ENCODE assay signal across 8 cellular contexts in the genomic region with DNA sequence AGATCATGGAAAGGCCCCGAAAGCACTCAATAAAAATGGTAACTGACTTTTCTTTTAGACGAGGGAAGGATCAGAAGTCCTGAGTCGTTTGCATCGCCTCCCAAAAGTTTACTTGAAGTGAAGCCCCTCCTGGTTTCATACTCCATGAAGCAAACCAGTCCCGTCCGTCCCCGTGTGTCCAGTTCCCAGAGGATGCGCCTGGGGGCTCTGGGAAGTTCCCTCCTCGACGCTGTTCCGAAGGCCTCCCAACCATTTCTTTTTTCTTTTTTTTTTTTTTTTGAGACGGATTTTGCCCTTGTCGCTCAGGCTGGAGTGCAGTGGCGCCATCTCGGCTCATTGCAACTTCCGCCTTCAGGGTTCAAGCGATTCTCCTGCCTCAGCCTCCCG. TPM values are rescaled to one million over a fixed set of nuclear protein-coding genes. Genes with fewer than 3 reads are reported as not detected.
A peak's percentile ranks its signal among the peaks of the same experiment; 100 is the strongest.
DNase-seq lines count a peak whose midpoint lies in the region; ATAC-seq and TF ChIP-seq lines count a peak whose summit lies in the region.

No MANE protein-coding gene starts in this region.

- no peaks in the 10 kb centered on the region for H3K9me3 Mint-ChIP-seq in activated CD4-positive, alpha-beta memory T cell treated with anti-CD3 and anti-CD28 coated beads for 36 hours

- H3K27me3 Mint-ChIP-seq in activated CD4-positive, alpha-beta memory T cell treated with anti-CD3 and anti-CD28 coated beads for 36 hours = no peaks in the 10 kb centered on the region

- peaks cover 0 to 36% (median 13%) of the 10 kb centered on the region in 9 donors for H3K4me1 ChIP-seq in heart right ventricle
- peaks cover 0 to 21% (median 14%) of the 10 kb centered on the region in 4 donors for H3K4me1 ChIP-seq in sigmoid colon

- H3K36me3 Mint-ChIP-seq in activated CD4-positive, alpha-beta memory T cell treated with anti-CD3 and anti-CD28 coated beads for 36 hours = peaks cover 8% of the 10 kb centered on the region

- peak overlapping the region; percentile 88 for H3K4me3 Mint-ChIP-seq in activated CD4-positive, alpha-beta memory T cell treated with anti-CD3 and anti-CD28 coated beads for 36 hours

- POLR2A ChIA-PET in activated CD4-positive, alpha-beta memory T cell treated with anti-CD3 and anti-CD28 coated beads for 36 hours (lab: Charles Lee) = interaction anchor here (0.6 to 2.1 kb wide), 7 partner anchors 8 to 150 kb away, joined by 3 to 23 read pairs (median 3); partner anchors contain the start of genes LSM10, MRPS15 and STK40

- H3K36me3 ChIP-seq in heart right ventricle = peaks cover 0 to 20% (median 15%) of the 10 kb centered on the region in 9 donors
- peaks cover 8 to 20% (median 12%) of the 10 kb centered on the region in 4 donors for H3K36me3 ChIP-seq in sigmoid colon

- peak overlapping the region; percentile 90 to 99 (median 95) for H3K27ac ChIP-seq in heart right ventricle
- peak overlapping the region; percentile 93 to 97 (median 96) for H3K27ac ChIP-seq in sigmoid colon

- peak overlapping the region; percentile 79 for H3K27ac Mint-ChIP-seq in activated CD4-positive, alpha-beta memory T cell treated with anti-CD3 and anti-CD28 coated beads for 36 hours

- CTCF ChIA-PET in activated CD4-positive, alpha-beta memory T cell treated with anti-CD3 and anti-CD28 coated beads for 36 hours (lab: Charles Lee) = interaction anchor here (0.7 to 1.4 kb wide), 4 partner anchors 50 to 302 kb away, joined by 3 read pairs; partner anchors contain the start of gene TRAPPC3

- TF ChIP-seq CTCF in GM12865 (IDR thresholded peaks at IDR 0.05; ENCODE audit: insufficient read depth, low read depth, low read length, missing control alignments) (no peak), heart right ventricle (IDR thresholded peaks at IDR 0.05) (no peak), sigmoid colon (IDR thresholded peaks at IDR 0.05) (no peak)

- TF ChIP-seq POLR2A in sigmoid colon (IDR thresholded peaks at IDR 0.05) = no peak

- H3K4me3 ChIP-seq in GM12865 (ENCODE audit: low read depth, low read length) (peak overlapping the region; percentile 59), heart right ventricle (peak overlapping the region; percentile 45 to 83 (median 67)), sigmoid colon (peak overlapping the region; percentile 56 to 80 (median 61))

- H3K27me3 ChIP-seq in heart right ventricle (no peaks in the 10 kb centered on the region), sigmoid colon (no peaks in the 10 kb centered on the region)

- intact Hi-C loops in activated CD4-positive, alpha-beta memory T cell treated with anti-CD3 and anti-CD28 coated beads for 36 hours (cut with micrococcal nuclease) = loop anchor here (1.0 to 5.0 kb wide), 3 partner anchors 8 to 229 kb away; partner anchors contain the start of genes MRPS15 and THRAP3
- intact Hi-C loops in heart right ventricle (cut with DNase I) = no loop called here
- intact Hi-C loops in sigmoid colon (cut with DNase I) = no loop called here

- WGBS in heart right ventricle, 2 donors = 28 to 31% methylated on average over 18 of the region's 18 CpGs
- 36 to 43% methylated on average over 18 of the region's 18 CpGs for WGBS in sigmoid colon, 2 donors

- TF ChIP-seq EP300 in sigmoid colon (IDR thresholded peaks at IDR 0.05) = no peak

- peaks cover 14% of the 10 kb centered on the region for H3K4me1 Mint-ChIP-seq in activated CD4-positive, alpha-beta memory T cell treated with anti-CD3 and anti-CD28 coated beads for 36 hours (ENCODE audit: low read depth)

- no peak for DNase-seq in GM12865 (ENCODE audit: low read depth)
- no peak for DNase-seq in activated CD4-positive, alpha-beta memory T cell treated with anti-CD3 and anti-CD28 coated beads for 36 hours
- no peak for DNase-seq in heart right ventricle
- DNase-seq in sigmoid colon = no peak
- no peak for DNase-seq in NK-92 treated with Interleukin-12 subunit alpha and Interleukin-12 subunit beta, amount 100 ng/mL, for 24 hours (lab: John Stamatoyannopoulos, UW)
- DNase-seq in ureter (ENCODE audit: low spot score) = no peak
- no peak for DNase-seq in NCI-H1694 (lab: John Stamatoyannopoulos, UW)
- no peak for DNase-seq in NCI-H187 (lab: John Stamatoyannopoulos, UW)

- H3K9me3 ChIP-seq in heart right ventricle (no peaks in the 10 kb centered on the region), sigmoid colon (no peaks in the 10 kb centered on the region)

- peak in 7 of 8 donors; percentile 2 to 35 (median 11) for ATAC-seq in heart right ventricle

RNA-seq across cellular contexts. Expression of gene OSCP1, which starts 0.7 kb away (rescaled TPM):
- total RNA-seq in activated CD4-positive, alpha-beta memory T cell treated with anti-CD3 and anti-CD28 coated beads for 36 hours = 1 to 10 TPM; 1.8 to 2.7 TPM
- total RNA-seq in heart right ventricle = 1 to 10 TPM; 5.3 to 9.6 (median 7.7) TPM
- polyA plus RNA-seq in heart right ventricle = 1 to 10 TPM; 2.1 to 9.2 TPM
- 10 to 100 TPM; 10.2 to 15.3 (median 10.7) TPM for total RNA-seq in sigmoid colon
- polyA plus RNA-seq in sigmoid colon = 1 to 10 TPM in 2 of 3 donors, not detected in 1; 1.8 to 3.7 TPM
- 13.4 TPM for total RNA-seq in ureter

RNA-seq across cellular contexts. Expression of gene MRPS15, which starts 13.3 kb away (rescaled TPM):
- 100 to 1,000 TPM; 113 to 115 TPM for total RNA-seq in activated CD4-positive, alpha-beta memory T cell treated with anti-CD3 and anti-CD28 coated beads for 36 hours
- 100 to 1,000 TPM in 6 of 10 donors, 10 to 100 TPM in 4; 86.1 to 118 (median 104) TPM for total RNA-seq in heart right ventricle
- 100 to 1,000 TPM; 162 to 505 TPM for polyA plus RNA-seq in heart right ventricle
- 100 to 1,000 TPM in 1 of 4 donors, 10 to 100 TPM in 3; 70.3 to 115 (median 79.0) TPM for total RNA-seq in sigmoid colon
- polyA plus RNA-seq in sigmoid colon = 100 to 1,000 TPM in 2 of 3 donors, 10 to 100 TPM in 1; 81.1 to 103 (median 103) TPM
- total RNA-seq in ureter = 59.9 TPM

RNA-seq across cellular contexts. Expression of gene CSF3R, which starts 31.8 kb away (rescaled TPM):
- total RNA-seq in activated CD4-positive, alpha-beta memory T cell treated with anti-CD3 and anti-CD28 coated beads for 36 hours = not detected
- total RNA-seq in heart right ventricle (10 to 100 TPM in 1 of 10 donors, 1 to 10 TPM in 9; 1.8 to 13.9 (median 4.5) TPM), sigmoid colon (1 to 10 TPM; 7.5 to 9.1 (median 8.6) TPM), ureter (13.7 TPM)
- polyA plus RNA-seq in heart right ventricle (1 to 10 TPM; 2.0 to 4.2 TPM), sigmoid colon (1 to 10 TPM; 3.9 to 4.2 (median 3.9) TPM)

RNA-seq across cellular contexts. Expression of gene LSM10, which starts 53.2 kb away (rescaled TPM):
- total RNA-seq in activated CD4-positive, alpha-beta memory T cell treated with anti-CD3 and anti-CD28 coated beads for 36 hours = 10 to 100 TPM; 46.0 to 47.0 TPM
- 10 to 100 TPM; 35.2 to 69.6 (median 44.7) TPM for total RNA-seq in heart right ventricle
- polyA plus RNA-seq in heart right ventricle = 10 to 100 TPM; 78.4 to 82.6 TPM
- 100 to 1,000 TPM in 2 of 4 donors, 10 to 100 TPM in 2; 56.6 to 114 (median 90.0) TPM for total RNA-seq in sigmoid colon
- 10 to 100 TPM; 50.5 to 51.3 (median 50.9) TPM for polyA plus RNA-seq in sigmoid colon
- total RNA-seq in ureter = 28.9 TPM
